ENCODE assay signal across 1 cellular context in genomic region chr11:116958246-116958645, GRCh38.
TF ChIP-seq lines count a peak whose summit lies in the region.

No MANE protein-coding gene starts in this region.

TF ChIP-seq in WTC11, 78 proteins besides CTCF, POLR2A, EP300 and RAD21 (continued from another document):
- TF ChIP-seq TCF7 (CRISPR knock-in tag; IDR thresholded peaks at IDR 0.05; ENCODE audit: low read depth), result no peak
- TF ChIP-seq ZNF121 (CRISPR knock-in tag; IDR thresholded peaks at IDR 0.05), result no peak
- TF ChIP-seq HMGA2 (CRISPR knock-in tag; IDR thresholded peaks at IDR 0.05), result no peak
- TF ChIP-seq ZNF263 (CRISPR knock-in tag; IDR thresholded peaks at IDR 0.05; ENCODE audit: low read depth), result no peak
- TF ChIP-seq TEAD1 (CRISPR knock-in tag; IDR thresholded peaks at IDR 0.05), result no peak
- TF ChIP-seq, protein P1, sequence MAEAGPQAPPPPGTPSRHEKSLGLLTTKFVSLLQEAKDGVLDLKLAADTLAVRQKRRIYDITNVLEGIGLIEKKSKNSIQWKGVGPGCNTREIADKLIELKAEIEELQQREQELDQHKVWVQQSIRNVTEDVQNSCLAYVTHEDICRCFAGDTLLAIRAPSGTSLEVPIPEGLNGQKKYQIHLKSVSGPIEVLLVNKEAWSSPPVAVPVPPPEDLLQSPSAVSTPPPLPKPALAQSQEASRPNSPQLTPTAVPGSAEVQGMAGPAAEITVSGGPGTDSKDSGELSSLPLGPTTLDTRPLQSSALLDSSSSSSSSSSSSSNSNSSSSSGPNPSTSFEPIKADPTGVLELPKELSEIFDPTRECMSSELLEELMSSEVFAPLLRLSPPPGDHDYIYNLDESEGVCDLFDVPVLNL (CRISPR knock-in tag; IDR thresholded peaks at IDR 0.05; ENCODE audit: borderline replicate concordance, low read depth), result no peak
- TF ChIP-seq NR2C2 (CRISPR knock-in tag; IDR thresholded peaks at IDR 0.05), result no peak
- TF ChIP-seq, protein P2, sequence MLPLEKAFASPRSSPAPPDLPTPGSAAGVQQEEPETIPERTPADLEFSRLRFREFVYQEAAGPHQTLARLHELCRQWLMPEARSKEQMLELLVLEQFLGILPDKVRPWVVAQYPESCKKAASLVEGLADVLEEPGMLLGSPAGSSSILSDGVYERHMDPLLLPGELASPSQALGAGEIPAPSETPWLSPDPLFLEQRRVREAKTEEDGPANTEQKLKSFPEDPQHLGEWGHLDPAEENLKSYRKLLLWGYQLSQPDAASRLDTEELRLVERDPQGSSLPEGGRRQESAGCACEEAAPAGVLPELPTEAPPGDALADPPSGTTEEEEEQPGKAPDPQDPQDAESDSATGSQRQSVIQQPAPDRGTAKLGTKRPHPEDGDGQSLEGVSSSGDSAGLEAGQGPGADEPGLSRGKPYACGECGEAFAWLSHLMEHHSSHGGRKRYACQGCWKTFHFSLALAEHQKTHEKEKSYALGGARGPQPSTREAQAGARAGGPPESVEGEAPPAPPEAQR (CRISPR knock-in tag; IDR thresholded peaks at IDR 0.05), result no peak
